ENCODE assay signal across 1 cellular context in the genomic region with DNA sequence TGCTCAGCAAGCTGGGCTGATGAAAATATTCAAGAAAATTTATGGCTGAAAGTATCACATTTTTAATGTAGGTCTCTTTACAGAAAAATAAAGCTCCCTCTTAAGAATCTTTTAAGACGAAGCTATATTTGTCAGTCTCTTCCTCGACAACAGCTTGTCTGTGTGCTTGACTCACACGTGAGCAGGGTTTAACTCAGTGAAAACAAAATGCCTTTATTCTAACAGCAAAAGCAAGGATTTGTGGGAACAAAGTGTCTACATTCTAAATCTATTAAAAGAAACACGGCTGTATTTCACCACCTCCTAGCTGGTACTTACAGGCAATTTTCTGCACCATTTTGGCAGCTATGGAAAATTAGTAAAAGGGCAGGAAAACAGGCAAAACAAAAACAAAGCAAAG.
TF ChIP-seq lines count a peak whose summit lies in the region.

No MANE protein-coding gene starts in this region.

TF ChIP-seq in SK-N-SH treated with all-trans-retinoic acid at 6 μM for 48 hours, 23 proteins besides CTCF, POLR2A, EP300 and RAD21 (continued from another document):
- TF ChIP-seq, protein P1, sequence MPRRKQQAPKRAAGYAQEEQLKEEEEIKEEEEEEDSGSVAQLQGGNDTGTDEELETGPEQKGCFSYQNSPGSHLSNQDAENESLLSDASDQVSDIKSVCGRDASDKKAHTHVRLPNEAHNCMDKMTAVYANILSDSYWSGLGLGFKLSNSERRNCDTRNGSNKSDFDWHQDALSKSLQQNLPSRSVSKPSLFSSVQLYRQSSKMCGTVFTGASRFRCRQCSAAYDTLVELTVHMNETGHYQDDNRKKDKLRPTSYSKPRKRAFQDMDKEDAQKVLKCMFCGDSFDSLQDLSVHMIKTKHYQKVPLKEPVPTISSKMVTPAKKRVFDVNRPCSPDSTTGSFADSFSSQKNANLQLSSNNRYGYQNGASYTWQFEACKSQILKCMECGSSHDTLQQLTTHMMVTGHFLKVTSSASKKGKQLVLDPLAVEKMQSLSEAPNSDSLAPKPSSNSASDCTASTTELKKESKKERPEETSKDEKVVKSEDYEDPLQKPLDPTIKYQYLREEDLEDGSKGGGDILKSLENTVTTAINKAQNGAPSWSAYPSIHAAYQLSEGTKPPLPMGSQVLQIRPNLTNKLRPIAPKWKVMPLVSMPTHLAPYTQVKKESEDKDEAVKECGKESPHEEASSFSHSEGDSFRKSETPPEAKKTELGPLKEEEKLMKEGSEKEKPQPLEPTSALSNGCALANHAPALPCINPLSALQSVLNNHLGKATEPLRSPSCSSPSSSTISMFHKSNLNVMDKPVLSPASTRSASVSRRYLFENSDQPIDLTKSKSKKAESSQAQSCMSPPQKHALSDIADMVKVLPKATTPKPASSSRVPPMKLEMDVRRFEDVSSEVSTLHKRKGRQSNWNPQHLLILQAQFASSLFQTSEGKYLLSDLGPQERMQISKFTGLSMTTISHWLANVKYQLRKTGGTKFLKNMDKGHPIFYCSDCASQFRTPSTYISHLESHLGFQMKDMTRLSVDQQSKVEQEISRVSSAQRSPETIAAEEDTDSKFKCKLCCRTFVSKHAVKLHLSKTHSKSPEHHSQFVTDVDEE (CRISPR knock-in tag; IDR thresholded peaks at IDR 0.05): no peak
- TF ChIP-seq CSDC2 (CRISPR knock-in tag; IDR thresholded peaks at IDR 0.05) (no peak), ESRRG (CRISPR knock-in tag; IDR thresholded peaks at IDR 0.05) (no peak)
- TF ChIP-seq, protein P2, sequence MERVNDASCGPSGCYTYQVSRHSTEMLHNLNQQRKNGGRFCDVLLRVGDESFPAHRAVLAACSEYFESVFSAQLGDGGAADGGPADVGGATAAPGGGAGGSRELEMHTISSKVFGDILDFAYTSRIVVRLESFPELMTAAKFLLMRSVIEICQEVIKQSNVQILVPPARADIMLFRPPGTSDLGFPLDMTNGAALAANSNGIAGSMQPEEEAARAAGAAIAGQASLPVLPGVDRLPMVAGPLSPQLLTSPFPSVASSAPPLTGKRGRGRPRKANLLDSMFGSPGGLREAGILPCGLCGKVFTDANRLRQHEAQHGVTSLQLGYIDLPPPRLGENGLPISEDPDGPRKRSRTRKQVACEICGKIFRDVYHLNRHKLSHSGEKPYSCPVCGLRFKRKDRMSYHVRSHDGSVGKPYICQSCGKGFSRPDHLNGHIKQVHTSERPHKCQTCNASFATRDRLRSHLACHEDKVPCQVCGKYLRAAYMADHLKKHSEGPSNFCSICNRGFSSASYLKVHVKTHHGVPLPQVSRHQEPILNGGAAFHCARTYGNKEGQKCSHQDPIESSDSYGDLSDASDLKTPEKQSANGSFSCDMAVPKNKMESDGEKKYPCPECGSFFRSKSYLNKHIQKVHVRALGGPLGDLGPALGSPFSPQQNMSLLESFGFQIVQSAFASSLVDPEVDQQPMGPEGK (CRISPR knock-in tag; IDR thresholded peaks at IDR 0.05; ENCODE audit: borderline replicate concordance): no peak
